12 cellular contexts compared by ENCODE assay signal in the genomic region with DNA sequence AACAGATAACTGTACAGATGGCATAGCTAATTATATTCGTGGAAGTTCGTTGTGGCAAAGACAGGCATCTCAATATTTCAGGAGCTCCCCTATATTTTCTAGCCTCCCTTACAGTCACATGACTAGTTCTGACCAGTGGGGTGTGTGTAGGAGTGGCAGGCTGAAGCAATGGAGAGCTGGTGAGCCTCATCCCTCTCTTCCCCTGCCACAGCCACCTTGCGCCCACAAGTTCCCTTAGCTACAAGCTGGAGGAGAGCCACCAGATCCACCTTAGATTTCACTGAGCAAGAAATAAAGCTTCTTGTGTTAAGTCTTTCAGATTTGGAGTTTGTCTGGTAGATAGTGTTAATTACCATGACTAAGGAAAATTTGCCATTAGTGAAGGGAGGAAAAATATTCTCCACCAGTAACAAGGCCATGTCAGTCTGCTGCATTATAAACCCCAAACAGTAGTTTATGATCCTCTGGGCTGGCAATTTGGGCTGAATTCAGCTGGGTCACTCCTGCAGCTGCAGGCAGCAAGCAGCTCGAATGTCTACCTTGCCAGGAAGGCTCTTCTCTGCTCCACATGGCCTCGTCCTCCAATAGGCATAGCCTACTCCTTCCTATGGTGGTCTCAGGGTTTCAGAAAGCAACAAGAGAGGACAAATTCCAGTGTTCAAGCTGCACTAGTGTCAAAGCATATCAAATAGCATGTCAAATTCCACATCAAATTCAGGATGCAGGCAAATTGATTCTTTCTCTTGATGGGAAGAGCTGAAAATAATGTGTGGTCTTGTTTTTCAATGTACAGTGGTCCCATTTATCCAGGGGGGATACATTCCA. TPM values are rescaled to one million over a fixed set of nuclear protein-coding genes. Genes with fewer than 3 reads are reported as not detected.
DNase-seq lines count a peak whose midpoint lies in the region; ATAC-seq, FAIRE-seq and TF ChIP-seq lines count a peak whose summit lies in the region.
"Had no signal": no experiment of that assay in that cellular context is flagged by ENCODE, and none has a peak within 500 bp of the region (broad histone marks: within the 10 kb centered on the region; RNA-seq: fewer than 3 reads in every experiment).

No MANE protein-coding gene starts in this region.

- no peak overlapping the region for H3K4me3 Mint-ChIP-seq in activated naive CD8-positive, alpha-beta T cell treated with anti-CD3 and anti-CD28 coated beads, Interleukin-2, amount 10 ng/mL, durations not matched to agents 7 days and 5 days
- H3K4me3 Mint-ChIP-seq in neural progenitor cell = no peak overlapping the region
- H3K4me3 Mint-ChIP-seq: central memory CD8-positive, alpha-beta T cell had no signal

- peak; percentile 23 for DNase-seq in GF-D8 (lab: John Stamatoyannopoulos, UW)
- DNase-seq in Karpas-422 = peak; percentile 57
- no peak for DNase-seq in activated naive CD8-positive, alpha-beta T cell treated with anti-CD3 and anti-CD28 coated beads, Interleukin-2, amount 10 ng/mL, durations not matched to agents 7 days and 5 days
- DNase-seq in neural progenitor cell (ENCODE audit: low spot score) = no peak
- DNase-seq in GM19238 (ENCODE audit: insufficient read length, low spot score) = no peak
- no peak for DNase-seq in body of pancreas
- no peak for DNase-seq in GM19239 (ENCODE audit: insufficient read length, low spot score)
- DNase-seq: DMS79 treated with DMSO at 0.1 percent for 48 hours, left cardiac atrium had no signal

- no peaks in the 10 kb centered on the region for H3K27me3 Mint-ChIP-seq in activated naive CD8-positive, alpha-beta T cell treated with anti-CD3 and anti-CD28 coated beads, Interleukin-2, amount 10 ng/mL, durations not matched to agents 7 days and 5 days
- peaks cover 6% of the 10 kb centered on the region for H3K27me3 Mint-ChIP-seq in neural progenitor cell (ENCODE audit: insufficient read depth, low read depth)
- H3K27me3 Mint-ChIP-seq: central memory CD8-positive, alpha-beta T cell had no signal

- POLR2A ChIA-PET in activated naive CD8-positive, alpha-beta T cell treated with anti-CD3 and anti-CD28 coated beads, Interleukin-2, amount 10 ng/mL, durations not matched to agents 7 days and 5 days (lab: Charles Lee) = interaction anchor here (0.6 to 2.3 kb wide), 6 partner anchors 11 to 48 kb away, joined by 3 to 18 read pairs (median 4); partner anchors contain the start of gene TRIB3

- TF ChIP-seq CTCF in neural progenitor cell (IDR thresholded peaks at IDR 0.05) = no peak
- TF ChIP-seq CTCF in body of pancreas (IDR thresholded peaks at IDR 0.05) = no peak

- no peak for FAIRE-seq in GM19239 (lab: Jason Lieb, UNC)
- FAIRE-seq: TTC549 had no signal

- H4K20me1 ChIP-seq in Karpas-422 (ENCODE audit: insufficient read depth, low read depth, low read length) (0 out of 2 replicates have a peak, but pooled peaks cover 4% of the 10 kb centered on the region), neural progenitor cell (ENCODE audit: low read depth) (no peaks in the 10 kb centered on the region)

- peak overlapping the region; percentile 5 for H3K27ac Mint-ChIP-seq in activated naive CD8-positive, alpha-beta T cell treated with anti-CD3 and anti-CD28 coated beads, Interleukin-2, amount 10 ng/mL, durations not matched to agents 7 days and 5 days
- no peak overlapping the region for H3K27ac Mint-ChIP-seq in neural progenitor cell

- intact Hi-C loops in body of pancreas (cut with DNase I) = no loop called here

- H3K27ac ChIP-seq in Karpas-422 (ENCODE audit: low read length) (no peak overlapping the region), neural progenitor cell (no peak overlapping the region), body of pancreas (peak overlapping the region in 2 of 4 donors; percentile 2 to 7)
- H3K27ac ChIP-seq: suprapubic skin had no signal

- H3K36me3 Mint-ChIP-seq in activated naive CD8-positive, alpha-beta T cell treated with anti-CD3 and anti-CD28 coated beads, Interleukin-2, amount 10 ng/mL, durations not matched to agents 7 days and 5 days = peaks cover 16% of the 10 kb centered on the region
- no peaks in the 10 kb centered on the region for H3K36me3 Mint-ChIP-seq in neural progenitor cell

- H3K4me1 ChIP-seq in Karpas-422 (ENCODE audit: low read length) = peaks cover 14% of the 10 kb centered on the region
- H3K4me1 ChIP-seq in neural progenitor cell = peaks cover 10% of the 10 kb centered on the region
- peaks cover 5% of the 10 kb centered on the region for H3K4me1 ChIP-seq in body of pancreas
- H3K4me1 ChIP-seq: suprapubic skin had no signal

- peaks cover 5% of the 10 kb centered on the region for H3F3A ChIP-seq in neural progenitor cell (ENCODE audit: low read depth)

- H3K4me3 ChIP-seq in Karpas-422 (ENCODE audit: low read length) = no peak overlapping the region
- no peak overlapping the region for H3K4me3 ChIP-seq in neural progenitor cell
- no peak overlapping the region for H3K4me3 ChIP-seq in body of pancreas
- H3K4me3 ChIP-seq: suprapubic skin had no signal

- H2AFZ ChIP-seq in Karpas-422 (ENCODE audit: low read length) (peak overlapping the region; percentile 29; the same call in 1 of the 2 replicates), neural progenitor cell (replicated peaks) (peak overlapping the region; percentile 91)

- H3K27me3 ChIP-seq in Karpas-422 (ENCODE audit: low read length) = no peaks in the 10 kb centered on the region
- no peaks in the 10 kb centered on the region for H3K27me3 ChIP-seq in neural progenitor cell
- H3K27me3 ChIP-seq in body of pancreas = no peaks in the 10 kb centered on the region
- H3K27me3 ChIP-seq: suprapubic skin had no signal

- TF ChIP-seq POLR2A in body of pancreas (IDR thresholded peaks at IDR 0.05) = no peak

- peaks cover 5% of the 10 kb centered on the region for H3K9me3 Mint-ChIP-seq in activated naive CD8-positive, alpha-beta T cell treated with anti-CD3 and anti-CD28 coated beads, Interleukin-2, amount 10 ng/mL, durations not matched to agents 7 days and 5 days
- peaks cover 7% of the 10 kb centered on the region for H3K9me3 Mint-ChIP-seq in neural progenitor cell
- H3K9me3 Mint-ChIP-seq: central memory CD8-positive, alpha-beta T cell had no signal

- no peaks in the 10 kb centered on the region for H3K9me2 ChIP-seq in Karpas-422 (replicated peaks; ENCODE audit: insufficient read depth, low read length)

- H3K79me2 ChIP-seq in Karpas-422 (ENCODE audit: low read length) (no peaks in the 10 kb centered on the region), neural progenitor cell (ENCODE audit: low read depth) (no peaks in the 10 kb centered on the region)

- ATAC-seq in activated naive CD8-positive, alpha-beta T cell treated with anti-CD3 and anti-CD28 coated beads, Interleukin-2, amount 10 ng/mL, durations not matched to agents 7 days and 5 days (ENCODE audit: low read depth) = no peak
- no peak for ATAC-seq in body of pancreas
- ATAC-seq: left cardiac atrium had no signal

- peak overlapping the region; percentile 30 for H3K9ac ChIP-seq in Karpas-422 (ENCODE audit: low read length)
- H3K9ac ChIP-seq in neural progenitor cell = no peak overlapping the region

- H3K9me3 ChIP-seq in Karpas-422 (ENCODE audit: low read length) (no peaks in the 10 kb centered on the region), neural progenitor cell (ENCODE audit: low read depth) (no peaks in the 10 kb centered on the region), body of pancreas (no peaks in the 10 kb centered on the region)
- H3K9me3 ChIP-seq: suprapubic skin had no signal

- H3K36me3 ChIP-seq in Karpas-422 (ENCODE audit: insufficient read depth, low read length) (peaks cover 20% of the 10 kb centered on the region), neural progenitor cell (no peaks in the 10 kb centered on the region), body of pancreas (replicated peaks in 1 of 2; ENCODE audit: insufficient read depth in 1 of 2, low read depth in 2 of 2) (peaks cover 0 to 10% of the 10 kb centered on the region in 2 donors)

- peak overlapping the region; percentile 21 for H3K4me2 ChIP-seq in Karpas-422 (ENCODE audit: low read depth, low read length, poor library complexity, severe bottlenecking)
- peak overlapping the region; percentile 8 for H3K4me2 ChIP-seq in neural progenitor cell

- peaks cover 20% of the 10 kb centered on the region for H3K4me1 Mint-ChIP-seq in activated naive CD8-positive, alpha-beta T cell treated with anti-CD3 and anti-CD28 coated beads, Interleukin-2, amount 10 ng/mL, durations not matched to agents 7 days and 5 days
- H3K4me1 Mint-ChIP-seq in neural progenitor cell = peaks cover 12% of the 10 kb centered on the region

- 49 to 65% methylated on average over 5 of the region's 5 CpGs for WGBS in body of pancreas, 2 donors

RNA-seq across cellular contexts. Expression of gene RBCK1, which starts 7.4 kb away (rescaled TPM):
- 96.6 and 142 TPM in 2 replicates for total RNA-seq in Karpas-422 (2014; rRNA removed; shearing (Covaris generic); ENCODE audit: low replicate concordance)
- total RNA-seq in activated naive CD8-positive, alpha-beta T cell treated with anti-CD3 and anti-CD28 coated beads, Interleukin-2, amount 10 ng/mL, durations not matched to agents 7 days and 5 days = 100 to 1,000 TPM; 156 to 179 TPM
- 24.3 and 60.7 TPM in 2 replicates for total RNA-seq in neural progenitor cell (ENCODE audit: low replicate concordance)
- total RNA-seq in body of pancreas = 10 to 100 TPM; 36.1 to 95.9 TPM

RNA-seq across cellular contexts. Expression of gene TRIB3, which starts 20.1 kb away (rescaled TPM):
- total RNA-seq in Karpas-422 (2014; rRNA removed; shearing (Covaris generic); ENCODE audit: low replicate concordance) = 122 and 197 TPM in 2 replicates
- total RNA-seq in activated naive CD8-positive, alpha-beta T cell treated with anti-CD3 and anti-CD28 coated beads, Interleukin-2, amount 10 ng/mL, durations not matched to agents 7 days and 5 days = 10 to 100 TPM; 24.2 to 26.1 TPM
- total RNA-seq in neural progenitor cell (ENCODE audit: low replicate concordance) (0.43 and 3.7 TPM in 2 replicates), body of pancreas (10 to 100 TPM; 13.2 to 19.8 TPM)

RNA-seq across cellular contexts. Expression of gene NRSN2, which starts 53.8 kb away (rescaled TPM):
- total RNA-seq in Karpas-422 (2014; rRNA removed; shearing (Covaris generic); ENCODE audit: low replicate concordance) = 18.2 and 28.3 TPM in 2 replicates
- 1 to 10 TPM; 3.6 to 3.7 TPM for total RNA-seq in activated naive CD8-positive, alpha-beta T cell treated with anti-CD3 and anti-CD28 coated beads, Interleukin-2, amount 10 ng/mL, durations not matched to agents 7 days and 5 days
- total RNA-seq in neural progenitor cell (ENCODE audit: low replicate concordance) (8.8 and 20.1 TPM in 2 replicates), body of pancreas (10 to 100 TPM; 13.8 to 15.6 TPM)

Comparison
In these comparisons a context has a peak if more than half of its experiments do, and no peak if none do; other contexts are left out.
1. DNase-seq: peak in GF-D8 (single experiment) and Karpas-422 (single experiment); none in activated naive CD8-positive, alpha-beta T cell treated with anti-CD3 and anti-CD28 coated beads, Interleukin-2, amount 10 ng/mL, durations not matched to agents 7 days and 5 days (single experiment), neural progenitor cell (single experiment), GM19238 (single experiment), body of pancreas (0 of 4) and GM19239 (single experiment).